8 cellular contexts compared by ENCODE assay signal in genomic region chr15:31758126-31758525, GRCh38.
DNase-seq lines count a peak whose midpoint lies in the region; ATAC-seq and TF ChIP-seq lines count a peak whose summit lies in the region.

No MANE protein-coding gene starts in this region.

- DNase-seq in COLO668 (lab: John Stamatoyannopoulos, UW; ENCODE audit: unreplicated experiment) (peak; percentile 93), NCI-H1092 (lab: John Stamatoyannopoulos, UW) (peak; percentile 47), astrocyte of the cerebellum (ENCODE audit: low read depth) (peak; percentile 12), kidney tubule cell (ENCODE audit: low spot score) (peak; percentile 64), NCI-H2171 (lab: John Stamatoyannopoulos, UW) (no peak)
- DNase-seq in activated CD4-positive, alpha-beta T cell treated with anti-CD3 and anti-CD28 coated beads for 36 hours, result no peak
- no peak for DNase-seq in activated CD4-positive, CD25-positive, alpha-beta regulatory T cell treated with anti-CD3 and anti-CD28 coated beads, Interleukin-2, amount 50 U/mL, for 72 hours

- intact Hi-C loops in activated CD4-positive, alpha-beta T cell treated with anti-CD3 and anti-CD28 coated beads for 36 hours (cut with DNase I, micrococcal nuclease), result no loop called here

- H3K4me3 Mint-ChIP-seq in activated CD4-positive, alpha-beta T cell treated with anti-CD3 and anti-CD28 coated beads for 36 hours, result no peak overlapping the region

- peaks cover 13% of the 10 kb centered on the region for H3K27me3 Mint-ChIP-seq in activated CD4-positive, alpha-beta T cell treated with anti-CD3 and anti-CD28 coated beads for 36 hours

- no peak for ATAC-seq in activated CD4-positive, alpha-beta T cell treated with anti-CD3 and anti-CD28 coated beads for 36 hours
- no peak for ATAC-seq in HG03439 (IDR thresholded peaks at IDR 0.05; ENCODE audit: unreplicated experiment)

- POLR2A ChIA-PET in activated CD4-positive, alpha-beta T cell treated with anti-CD3 and anti-CD28 coated beads for 36 hours (lab: Charles Lee), result no interaction called here

- no peaks in the 10 kb centered on the region for H3K36me3 Mint-ChIP-seq in activated CD4-positive, alpha-beta T cell treated with anti-CD3 and anti-CD28 coated beads for 36 hours (ENCODE audit: low read depth)

- no peak for TF ChIP-seq CTCF in astrocyte of the cerebellum (IDR thresholded peaks at IDR 0.05; ENCODE audit: low read depth, low read length, missing control alignments)

- in situ Hi-C loops in astrocyte of the cerebellum (cut with HindIII; ENCODE audit: low sequenced_read_pairs), result no loop called here

- no peak overlapping the region for H3K4me3 ChIP-seq in astrocyte of the cerebellum (ENCODE audit: low read depth, low read length)

- no peaks in the 10 kb centered on the region for H3K4me1 Mint-ChIP-seq in activated CD4-positive, alpha-beta T cell treated with anti-CD3 and anti-CD28 coated beads for 36 hours

- H3K27ac Mint-ChIP-seq in activated CD4-positive, alpha-beta T cell treated with anti-CD3 and anti-CD28 coated beads for 36 hours, result no peak overlapping the region

- H3K9me3 Mint-ChIP-seq in activated CD4-positive, alpha-beta T cell treated with anti-CD3 and anti-CD28 coated beads for 36 hours (ENCODE audit: low read depth), result no peaks in the 10 kb centered on the region

- CTCF ChIA-PET in activated CD4-positive, alpha-beta T cell treated with anti-CD3 and anti-CD28 coated beads for 36 hours (lab: Charles Lee), result no interaction called here

Comparison
In these comparisons a context has a peak if more than half of its experiments do, and no peak if none do; other contexts are left out.
1. DNase-seq: peak in COLO668 (single experiment), NCI-H1092 (single experiment), astrocyte of the cerebellum (single experiment) and kidney tubule cell (single experiment); none in NCI-H2171 (single experiment), activated CD4-positive, alpha-beta T cell treated with anti-CD3 and anti-CD28 coated beads for 36 hours (single experiment) and activated CD4-positive, CD25-positive, alpha-beta regulatory T cell treated with anti-CD3 and anti-CD28 coated beads, Interleukin-2, amount 50 U/mL, for 72 hours (single experiment).